Comparison of ENCODE assay signal across 35 cellular contexts in genomic region chr22:19740586-19740985, GRCh38. TPM values are rescaled to one million over a fixed set of nuclear protein-coding genes. Genes with fewer than 3 reads are reported as not detected.
"Had no signal": no experiment of that assay in that cellular context is flagged by ENCODE, and none has a peak within 500 bp of the region (broad histone marks: within the 10 kb centered on the region; RNA-seq: fewer than 3 reads in every experiment).

No MANE protein-coding gene starts in this region.

- H3K36me3 ChIP-seq: MG63 had no signal

- H3K4me3 ChIP-seq: MG63 had no signal

- H3K9me3 ChIP-seq: MG63 had no signal

- DNase-seq: Karpas-422, Kasumi-1, MG63, MM.1S, MV-4-11, NCI-H1048, NCI-H1092, NCI-H1092 treated with DMSO at 0.1 percent for 48 hours, NCI-H1105, NCI-H1105 treated with DMSO at 0.1 percent for 48 hours, NCI-H1417, NCI-H1417 treated with DMSO at 0.1 percent for 48 hours, NCI-H1436, NCI-H1436 treated with DMSO at 0.1 percent for 48 hours, NCI-H146, NCI-H1694, NCI-H1694 treated with DMSO at 0.1 percent for 48 hours, NCI-H187, NCI-H187 treated with DMSO at 0.1 percent for 48 hours, NCI-H1930, NCI-H2029, NCI-H2029 treated with DMSO at 0.1 percent for 48 hours, NCI-H2081, NCI-H2081 treated with DMSO at 0.1 percent for 48 hours, NCI-H2107, NCI-H2171, NCI-H2171 treated with DMSO at 0.1 percent for 48 hours, NCI-H2227 treated with DMSO at 0.1 percent for 48 hours, NCI-H226, NCI-H345, NCI-H446, NCI-H446 treated with DMSO at 0.1 percent for 48 hours, NCI-H510A, NCI-H510A treated with DMSO at 0.1 percent for 48 hours had no signal

- H3K27me3 ChIP-seq: MG63 had no signal

RNA-seq across cellular contexts. Expression of gene TBX1, which starts 20.0 kb away (rescaled TPM):
- total RNA-seq: MCF 10A had no signal
